In the genomic region with DNA sequence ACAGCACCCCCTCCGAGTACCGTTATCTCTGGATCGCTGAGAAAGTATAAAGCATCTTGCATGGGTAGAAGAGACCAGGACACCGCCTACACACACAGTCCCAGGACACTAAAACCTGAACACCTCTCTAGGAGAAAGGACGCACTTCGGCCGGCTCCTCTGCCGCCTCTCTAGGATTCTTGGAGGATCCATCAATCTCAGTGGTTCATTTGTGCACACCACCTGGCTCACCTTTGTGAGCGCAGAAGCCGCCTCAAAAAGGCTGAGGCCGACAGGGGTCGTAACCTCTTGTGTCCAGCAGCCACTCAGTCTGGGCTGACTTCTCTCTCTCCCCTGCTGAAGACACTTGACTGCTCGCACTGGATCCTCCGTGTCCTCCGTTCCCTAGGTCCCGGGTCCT, we compare ENCODE assay signal across 2 cellular contexts.
TF ChIP-seq lines count a peak whose summit lies in the region.

No MANE protein-coding gene starts in this region.

TF ChIP-seq in GM23338, 12 proteins besides CTCF, POLR2A, EP300 and RAD21:
- TF ChIP-seq NANOG (IDR thresholded peaks at IDR 0.05; ENCODE audit: borderline replicate concordance) (no peak), STAT1 (IDR thresholded peaks at IDR 0.05; ENCODE audit: unreplicated experiment) (no peak), ZNF331 (CRISPR knock-in tag; IDR thresholded peaks at IDR 0.05; ENCODE audit: low read depth) (no peak), EZH2 (IDR thresholded peaks at IDR 0.05; ENCODE audit: low read depth, unreplicated experiment) (no peak)
- TF ChIP-seq, protein P1, sequence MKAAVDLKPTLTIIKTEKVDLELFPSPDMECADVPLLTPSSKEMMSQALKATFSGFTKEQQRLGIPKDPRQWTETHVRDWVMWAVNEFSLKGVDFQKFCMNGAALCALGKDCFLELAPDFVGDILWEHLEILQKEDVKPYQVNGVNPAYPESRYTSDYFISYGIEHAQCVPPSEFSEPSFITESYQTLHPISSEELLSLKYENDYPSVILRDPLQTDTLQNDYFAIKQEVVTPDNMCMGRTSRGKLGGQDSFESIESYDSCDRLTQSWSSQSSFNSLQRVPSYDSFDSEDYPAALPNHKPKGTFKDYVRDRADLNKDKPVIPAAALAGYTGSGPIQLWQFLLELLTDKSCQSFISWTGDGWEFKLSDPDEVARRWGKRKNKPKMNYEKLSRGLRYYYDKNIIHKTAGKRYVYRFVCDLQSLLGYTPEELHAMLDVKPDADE (IDR thresholded peaks at IDR 0.05): no peak

TF ChIP-seq in H1, 55 proteins besides CTCF, POLR2A, EP300 and RAD21:
- TF ChIP-seq SP2 (IDR thresholded peaks at IDR 0.05; ENCODE audit: low read length) (peak; percentile 64), SP4 (IDR thresholded peaks at IDR 0.05; ENCODE audit: low read length) (no peak)
